ENCODE assay signal across 10 cellular contexts in genomic region chr2:27888790-27889189, GRCh38. TPM values are rescaled to one million over a fixed set of nuclear protein-coding genes. Genes with fewer than 3 reads are reported as not detected.
DNase-seq lines count a peak whose midpoint lies in the region; ATAC-seq and TF ChIP-seq lines count a peak whose summit lies in the region.
"Had no signal": no experiment of that assay in that cellular context is flagged by ENCODE, and none has a peak within 500 bp of the region (broad histone marks: within the 10 kb centered on the region; RNA-seq: fewer than 3 reads in every experiment).

No MANE protein-coding gene starts in this region.

- H3K4me2 ChIP-seq in OCI-LY7 (ENCODE audit: low read length): peak overlapping the region; percentile 91
- H3K4me2 ChIP-seq in parathyroid adenoma (ENCODE audit: low read length): no peak overlapping the region

- WGBS in endodermal cell (ENCODE audit: insufficient coverage in 1 of 2, insufficient read length in 1 of 2), 2 experiments: 80 to 90% methylated on average over 1 to 3 of the region's 3 CpGs
- WGBS in ovary, 3 donors: 7 to 12% (median 8%) methylated on average over 3 of the region's 3 CpGs

- no peaks in the 10 kb centered on the region for H3K27me3 ChIP-seq in CD8-positive, alpha-beta T cell (ENCODE audit: insufficient read depth, low read length)
- H3K27me3 ChIP-seq in endodermal cell (ENCODE audit: control insufficient read depth, insufficient read depth, low read length, poor library complexity, severe bottlenecking): no peaks in the 10 kb centered on the region
- no peaks in the 10 kb centered on the region for H3K27me3 ChIP-seq in parathyroid adenoma (ENCODE audit: control insufficient read depth, insufficient read depth, low read length)
- no peaks in the 10 kb centered on the region for H3K27me3 ChIP-seq in effector memory CD4-positive, alpha-beta T cell (replicated peaks; ENCODE audit: control insufficient read depth, insufficient read depth, low read length, poor library complexity, severe bottlenecking)
- H3K27me3 ChIP-seq in ovary: peaks cover 3% of the 10 kb centered on the region
- H3K27me3 ChIP-seq: SJSA1 had no signal

- H3K79me2 ChIP-seq in OCI-LY7 (ENCODE audit: insufficient read depth, low read depth, low read length): peaks cover 12% of the 10 kb centered on the region; the same call in 1 of the 2 replicates
- H3K79me2 ChIP-seq in parathyroid adenoma: peaks cover 3% of the 10 kb centered on the region

- no peaks in the 10 kb centered on the region for H3K9me3 ChIP-seq in CD8-positive, alpha-beta T cell (ENCODE audit: low read length)
- H3K9me3 ChIP-seq in OCI-LY7 (ENCODE audit: low read length) (no peaks in the 10 kb centered on the region), endodermal cell (ENCODE audit: control insufficient read depth, low read length) (no peaks in the 10 kb centered on the region), parathyroid adenoma (ENCODE audit: control insufficient read depth, low read length) (no peaks in the 10 kb centered on the region), ovary (no peaks in the 10 kb centered on the region)
- no peaks in the 10 kb centered on the region for H3K9me3 ChIP-seq in effector memory CD4-positive, alpha-beta T cell (ENCODE audit: control insufficient read depth, low read length)

- CTCF ChIA-PET in CD8-positive, alpha-beta T cell (lab: Charles Lee): no interaction called here
- CTCF ChIA-PET in OCI-LY7 (lab: Charles Lee; ENCODE audit: unreplicated experiment) (no interaction called here), RWPE1 (lab: Yijun Ruan, JAX) (no interaction called here)

- H3K27me3 Mint-ChIP-seq in CD8-positive, alpha-beta T cell (ENCODE audit: low read depth): peaks cover 2% of the 10 kb centered on the region
- no peaks in the 10 kb centered on the region for H3K27me3 Mint-ChIP-seq in endodermal cell (ENCODE audit: insufficient read depth)

- H3K36me3 ChIP-seq in CD8-positive, alpha-beta T cell (ENCODE audit: insufficient read depth, low read length): no peaks in the 10 kb centered on the region
- no peaks in the 10 kb centered on the region for H3K36me3 ChIP-seq in OCI-LY7 (ENCODE audit: insufficient read depth, low read length)
- H3K36me3 ChIP-seq in endodermal cell (ENCODE audit: control insufficient read depth, insufficient read depth, low read length): no peaks in the 10 kb centered on the region
- H3K36me3 ChIP-seq in parathyroid adenoma (ENCODE audit: control insufficient read depth, insufficient read depth, low read length): no peaks in the 10 kb centered on the region
- no peaks in the 10 kb centered on the region for H3K36me3 ChIP-seq in effector memory CD4-positive, alpha-beta T cell (ENCODE audit: control insufficient read depth, insufficient read depth, low read length)
- no peaks in the 10 kb centered on the region for H3K36me3 ChIP-seq in ovary

- ATAC-seq in CD8-positive, alpha-beta T cell: no peak

- H3K9me2 ChIP-seq in OCI-LY7 (ENCODE audit: insufficient read depth, low read length): no peaks in the 10 kb centered on the region

- DNase-seq in CD8-positive, alpha-beta T cell: no peak
- DNase-seq in OCI-LY7 (ENCODE audit: low spot score) (no peak), endodermal cell (no peak), NCI-H748 treated with DMSO at 0.1 percent for 48 hours (lab: John Stamatoyannopoulos, UW) (no peak), RWPE1 (ENCODE audit: low spot score) (no peak), ovary (no peak)
- DNase-seq in effector memory CD4-positive, alpha-beta T cell: no peak
- DNase-seq: NCI-H187 treated with DMSO at 0.1 percent for 48 hours had no signal

- H3K27ac Mint-ChIP-seq in CD8-positive, alpha-beta T cell: peak overlapping the region; percentile 41
- no peak overlapping the region for H3K27ac Mint-ChIP-seq in endodermal cell

- H3K27ac ChIP-seq in CD8-positive, alpha-beta T cell (ENCODE audit: low read depth, low read length): no peak overlapping the region
- no peak overlapping the region for H3K27ac ChIP-seq in OCI-LY7 (ENCODE audit: low read depth, low read length, poor library complexity, severe bottlenecking)
- no peak overlapping the region for H3K27ac ChIP-seq in endodermal cell (ENCODE audit: low read depth, low read length)
- peak overlapping the region; percentile 92 for H3K27ac ChIP-seq in parathyroid adenoma
- H3K27ac ChIP-seq in RWPE1: no peak overlapping the region
- no peak overlapping the region for H3K27ac ChIP-seq in effector memory CD4-positive, alpha-beta T cell (ENCODE audit: insufficient read depth, low read length, poor library complexity, severe bottlenecking)
- peak overlapping the region in 1 of 2 donors; percentile 97 for H3K27ac ChIP-seq in ovary
- H3K27ac ChIP-seq: SJSA1 had no signal

- no peak for TF ChIP-seq CTCF in CD8-positive, alpha-beta T cell (IDR thresholded peaks at IDR 0.05)
- TF ChIP-seq CTCF in OCI-LY7 (conservative IDR thresholded peaks at IDR 0.05; ENCODE audit: low read length) (no peak), endodermal cell (conservative IDR thresholded peaks at IDR 0.05) (no peak), parathyroid adenoma (IDR thresholded peaks at IDR 0.05) (no peak), RWPE1 (conservative IDR thresholded peaks at IDR 0.05; ENCODE audit: low read depth) (no peak), ovary (IDR thresholded peaks at IDR 0.05) (no peak)

- intact Hi-C loops in CD8-positive, alpha-beta T cell (cut with DNase I, micrococcal nuclease): no loop called here
- intact Hi-C loops in OCI-LY7 (cut with micrococcal nuclease; ENCODE audit: unreplicated experiment): no loop called here
- intact Hi-C loops in ovary (cut with DNase I): loop anchor here in 1 of 4 donors (10.0 kb wide), 1 partner anchor 174 kb away; no protein-coding TSS in a partner anchor

- TF ChIP-seq POLR2A in ovary (IDR thresholded peaks at IDR 0.05): no peak

- H2AFZ ChIP-seq in OCI-LY7 (ENCODE audit: low read length): peak overlapping the region; percentile 79; the same call in 1 of the 2 replicates
- H2AFZ ChIP-seq in parathyroid adenoma: no peak overlapping the region

- H3K4me1 ChIP-seq in CD8-positive, alpha-beta T cell (ENCODE audit: insufficient read depth, low read length): peaks cover 22% of the 10 kb centered on the region
- H3K4me1 ChIP-seq in OCI-LY7 (ENCODE audit: insufficient read depth, low read length, poor library complexity, severe bottlenecking) (peaks cover 36% of the 10 kb centered on the region), endodermal cell (ENCODE audit: control insufficient read depth, insufficient read depth, low read length) (no peaks in the 10 kb centered on the region), parathyroid adenoma (peaks cover 2% of the 10 kb centered on the region), ovary (ENCODE audit: insufficient read depth) (peaks cover 3% of the 10 kb centered on the region)
- peaks cover 19% of the 10 kb centered on the region for H3K4me1 ChIP-seq in effector memory CD4-positive, alpha-beta T cell (ENCODE audit: control insufficient read depth, insufficient read depth, low read length, poor library complexity, severe bottlenecking)

- H3K9me3 Mint-ChIP-seq in CD8-positive, alpha-beta T cell: no peaks in the 10 kb centered on the region
- H3K9me3 Mint-ChIP-seq in endodermal cell: no peaks in the 10 kb centered on the region

- H3K36me3 Mint-ChIP-seq in CD8-positive, alpha-beta T cell: peaks cover 11% of the 10 kb centered on the region
- H3K36me3 Mint-ChIP-seq in endodermal cell (ENCODE audit: low read depth): no peaks in the 10 kb centered on the region

- peak overlapping the region; percentile 11 for H3K4me3 Mint-ChIP-seq in CD8-positive, alpha-beta T cell
- H3K4me3 Mint-ChIP-seq in endodermal cell: no peak overlapping the region

- no TSS peak for BruUV-seq in OCI-LY7 (replicated peaks; lab: Mats Ljungman, UMichigan)

- H3K9ac ChIP-seq in endodermal cell (ENCODE audit: extremely low read depth, low read length, poor library complexity, severe bottlenecking): no peak overlapping the region
- H3K9ac ChIP-seq in parathyroid adenoma: no peak overlapping the region

- TF ChIP-seq EP300 in ovary (IDR thresholded peaks at IDR 0.05): no peak

- no peak overlapping the region for H3K4me3 ChIP-seq in CD8-positive, alpha-beta T cell (ENCODE audit: low read depth, low read length)
- H3K4me3 ChIP-seq in OCI-LY7 (ENCODE audit: low read depth, low read length, poor library complexity, severe bottlenecking): no peak overlapping the region
- peak overlapping the region; percentile 94 for H3K4me3 ChIP-seq in endodermal cell (ENCODE audit: low read length)
- H3K4me3 ChIP-seq in parathyroid adenoma (ENCODE audit: low read depth, low read length): no peak overlapping the region
- no peak overlapping the region for H3K4me3 ChIP-seq in effector memory CD4-positive, alpha-beta T cell (ENCODE audit: insufficient read depth, low read depth, low read length, poor library complexity, severe bottlenecking)
- H3K4me3 ChIP-seq in ovary: no peak overlapping the region
- H3K4me3 ChIP-seq: SJSA1 had no signal

- no peaks in the 10 kb centered on the region for H4K20me1 ChIP-seq in OCI-LY7 (ENCODE audit: insufficient read depth, low read length)

- peaks cover 45% of the 10 kb centered on the region for H3K4me1 Mint-ChIP-seq in CD8-positive, alpha-beta T cell (ENCODE audit: low read depth)
- H3K4me1 Mint-ChIP-seq in endodermal cell: peaks cover 5% of the 10 kb centered on the region

- POLR2A ChIA-PET in CD8-positive, alpha-beta T cell (lab: Charles Lee): no interaction called here
- POLR2A ChIA-PET in OCI-LY7 (lab: Charles Lee): interaction anchor here (1.2 kb wide), 1 partner anchor 225 kb away, joined by 3 read pairs; no protein-coding TSS in a partner anchor
- POLR2A ChIA-PET in RWPE1 (lab: Yijun Ruan, JAX; ENCODE audit: low non-redundant PET): no interaction called here

RNA-seq across cellular contexts. Expression of gene RBKS, which starts 1.4 kb away (rescaled TPM):
- total RNA-seq in CD8-positive, alpha-beta T cell: 1 to 10 TPM; 5.9 to 6.3 TPM
- 0.88 and 1.1 TPM in 2 replicates for total RNA-seq in OCI-LY7 (2014; rRNA removed; shearing (Covaris generic))
- total RNA-seq in OCI-LY7 (2022): 1.0 and 1.1 TPM in 2 replicates
- 1 to 10 TPM; 4.4 to 4.9 TPM for total RNA-seq in endodermal cell
- 1.6 TPM for polyA plus RNA-seq in endodermal cell (2013, experiment 1 of 2)
- polyA plus RNA-seq in endodermal cell (2013, experiment 2 of 2): 1.2 TPM
- total RNA-seq in ovary: 10 to 100 TPM in 1 of 7 donors, 1 to 10 TPM in 6; 1.9 to 32.9 (median 4.0) TPM
- polyA plus RNA-seq in ovary: 1 to 10 TPM; 2.4 to 6.9 TPM

RNA-seq across cellular contexts. Expression of gene BABAM2, which starts 1.7 kb away (rescaled TPM):
- 10 to 100 TPM; 26.3 to 33.1 TPM for total RNA-seq in CD8-positive, alpha-beta T cell
- 13.4 and 19.7 TPM in 2 replicates for total RNA-seq in OCI-LY7 (2014; rRNA removed; shearing (Covaris generic))
- 32.8 and 33.2 TPM in 2 replicates for total RNA-seq in OCI-LY7 (2022)
- total RNA-seq in endodermal cell: 10 to 100 TPM; 36.4 to 40.9 TPM
- polyA plus RNA-seq in endodermal cell (2013, experiment 1 of 2): 29.7 TPM
- polyA plus RNA-seq in endodermal cell (2013, experiment 2 of 2): 28.5 TPM
- total RNA-seq in ovary: 10 to 100 TPM; 24.2 to 51.3 (median 46.8) TPM
- polyA plus RNA-seq in ovary: 10 to 100 TPM; 22.0 to 96.7 TPM
